In genomic region chr9:20513126-20513913, GRCh38 we compare ENCODE assay signal across 1 cellular context.
TF ChIP-seq lines count a peak whose summit lies in the region.

No MANE protein-coding gene starts in this region.

TF ChIP-seq in GM23338, 12 proteins besides CTCF, POLR2A, EP300 and RAD21:
- TF ChIP-seq ZNF462 (CRISPR knock-in tag; IDR thresholded peaks at IDR 0.05) (no peak), POLR2AphosphoS5 (IDR thresholded peaks at IDR 0.05; ENCODE audit: low read depth) (no peak), EZH2 (IDR thresholded peaks at IDR 0.05; ENCODE audit: low read depth, unreplicated experiment) (no peak), ZNF114 (CRISPR knock-in tag; IDR thresholded peaks at IDR 0.05) (no peak), CREB1 (CRISPR knock-in tag; IDR thresholded peaks at IDR 0.05; ENCODE audit: low read depth) (no peak), REST (IDR thresholded peaks at IDR 0.05; ENCODE audit: unreplicated experiment) (no peak), ZNF331 (CRISPR knock-in tag; IDR thresholded peaks at IDR 0.05; ENCODE audit: low read depth) (no peak), ETS1 (IDR thresholded peaks at IDR 0.05) (no peak), JUNB (IDR thresholded peaks at IDR 0.05; ENCODE audit: unreplicated experiment) (no peak), STAT1 (IDR thresholded peaks at IDR 0.05; ENCODE audit: unreplicated experiment) (no peak), NANOG (IDR thresholded peaks at IDR 0.05; ENCODE audit: borderline replicate concordance) (no peak), EZH2phosphoT487 (IDR thresholded peaks at IDR 0.05; ENCODE audit: unreplicated experiment) (no peak)
